1 cellular context compared by ENCODE assay signal in genomic region chr1:26695417-26696190, GRCh38.
TF ChIP-seq lines count a peak whose summit lies in the region.

TSS of gene ARID1A (plus strand) at chr1:26696015. CDS start at chr1:26696404, 389 bp downstream.

TF ChIP-seq in K562, 482 proteins besides CTCF, POLR2A, EP300 and RAD21 (continued from another document and continues in another):
- TF ChIP-seq ZBTB49 (CRISPR knock-in tag; IDR thresholded peaks at IDR 0.05; ENCODE audit: borderline replicate concordance) = no peak
- TF ChIP-seq CREB3L1 (IDR thresholded peaks at IDR 0.05; ENCODE audit: borderline replicate concordance, low read depth) = peak; percentile 75; the same call in 1 of the 2 replicates
- TF ChIP-seq FOXK2 (conservative IDR thresholded peaks at IDR 0.05 in 1 of 2, IDR thresholded peaks at IDR 0.05 in 1 of 2; ENCODE audit: low read depth in 2 of 2) = peak; percentile 26 to 44; a peak in 1 of 4 replicates
- TF ChIP-seq TCF15 (CRISPR knock-in tag; IDR thresholded peaks at IDR 0.05) = no peak; the same call in 1 of the 2 replicates
- TF ChIP-seq PHF20 (IDR thresholded peaks at IDR 0.05; ENCODE audit: partially characterized antibody) = peak; percentile 78
- TF ChIP-seq HNRNPL (IDR thresholded peaks at IDR 0.05; ENCODE audit: low read depth, low read length) = peak; percentile 91
- TF ChIP-seq ZNF584 (CRISPR knock-in tag; IDR thresholded peaks at IDR 0.05; ENCODE audit: low read depth) = 0 out of 2 replicates have a peak, but pooled peaks have one; percentile 79
- TF ChIP-seq THRA (IDR thresholded peaks at IDR 0.05) = no peak
- TF ChIP-seq POLR2G (IDR thresholded peaks at IDR 0.05; ENCODE audit: low read depth, low read length) = peak; percentile 98
- no peak for TF ChIP-seq POU5F1 (IDR thresholded peaks at IDR 0.05; ENCODE audit: borderline replicate concordance, low read depth, low read length, partially characterized antibody)
- TF ChIP-seq RFX5 (IDR thresholded peaks at IDR 0.05; ENCODE audit: low read depth, low read length) = peak; percentile 75; the same call in 1 of the 2 replicates
- peak; percentile 99 for TF ChIP-seq FIP1L1 (IDR thresholded peaks at IDR 0.05; ENCODE audit: low read depth, low read length, poor library complexity, severe bottlenecking)
- TF ChIP-seq C11orf30 (IDR thresholded peaks at IDR 0.05; ENCODE audit: low read depth) = peak; percentile 53; the same call in 1 of the 2 replicates
- no peak; the same call in 1 of the 2 replicates for TF ChIP-seq ZBTB2 (IDR thresholded peaks at IDR 0.05)
- TF ChIP-seq NR1H2 (CRISPR knock-in tag; IDR thresholded peaks at IDR 0.05) = 0 out of 2 replicates have a peak, but pooled peaks have one; percentile 92
- peak; percentile 72 for TF ChIP-seq TEAD4 (IDR thresholded peaks at IDR 0.05; ENCODE audit: low read length)
- peak; percentile 8; the same call in 1 of the 2 replicates for TF ChIP-seq TEAD4 (CRISPR knock-in tag; IDR thresholded peaks at IDR 0.05; ENCODE audit: borderline replicate concordance)
- peak; percentile 42; the same call in 1 of the 2 replicates for TF ChIP-seq STAT5A (IDR thresholded peaks at IDR 0.05; ENCODE audit: borderline replicate concordance, low read length)
- no peak for TF ChIP-seq SRSF3 (IDR thresholded peaks at IDR 0.05; ENCODE audit: insufficient read depth, low read length)
- TF ChIP-seq ZFP91 (CRISPR knock-in tag; IDR thresholded peaks at IDR 0.05) = peak; percentile 82; the same call in 1 of the 2 replicates
- TF ChIP-seq MAX (CRISPR knock-in tag; IDR thresholded peaks at IDR 0.05) = peak; percentile 95
- TF ChIP-seq PBX2 (CRISPR knock-in tag; IDR thresholded peaks at IDR 0.05; ENCODE audit: low read depth) = no peak
- TF ChIP-seq PBX2 (tag; conservative IDR thresholded peaks at IDR 0.05; ENCODE audit: low read depth) = no peak
- 0 out of 2 replicates have a peak, but pooled peaks have one; percentile 44 for TF ChIP-seq FOXK1 (CRISPR knock-in tag; IDR thresholded peaks at IDR 0.05; ENCODE audit: borderline replicate concordance)
- peak; percentile 84 for TF ChIP-seq MBD2 (IDR thresholded peaks at IDR 0.05; ENCODE audit: borderline replicate concordance, low read depth)
- peak; percentile 68 for TF ChIP-seq POLR2AphosphoS5 (IDR thresholded peaks at IDR 0.05; ENCODE audit: control insufficient read depth, insufficient read depth, low read depth, low read length)
- no peak for TF ChIP-seq SNIP1 (IDR thresholded peaks at IDR 0.05; ENCODE audit: low read depth)
- peak; percentile 40 for TF ChIP-seq ZNF146 (CRISPR knock-in tag; IDR thresholded peaks at IDR 0.05; ENCODE audit: unreplicated experiment)
- peak; percentile 78 for TF ChIP-seq BCOR (IDR thresholded peaks at IDR 0.05)
- peak; percentile 49; the same call in 1 of the 2 replicates for TF ChIP-seq LEF1 (IDR thresholded peaks at IDR 0.05)
- TF ChIP-seq MNT (conservative IDR thresholded peaks at IDR 0.05) = peak; percentile 87 to 93
- no peak for TF ChIP-seq GTF2B (IDR thresholded peaks at IDR 0.05; ENCODE audit: extremely low read depth, insufficient read length)
- peak; percentile 77 for TF ChIP-seq E2F8 (IDR thresholded peaks at IDR 0.05; ENCODE audit: low read depth, partially characterized antibody)
- no peak for TF ChIP-seq ZNF57 (CRISPR knock-in tag; IDR thresholded peaks at IDR 0.05)
- TF ChIP-seq ZNF121 (CRISPR knock-in tag; conservative IDR thresholded peaks at IDR 0.05) = no peak
